Comparison of ENCODE assay signal across 14 cellular contexts in genomic region chr2:239959059-239959971, GRCh38.
A peak's percentile ranks its signal among the peaks of the same experiment; 100 is the strongest.
DNase-seq lines count a peak whose midpoint lies in the region; ATAC-seq, FAIRE-seq and TF ChIP-seq lines count a peak whose summit lies in the region.
"Had no signal": no experiment of that assay in that cellular context is flagged by ENCODE, and none has a peak within 500 bp of the region (broad histone marks: within the 10 kb centered on the region; RNA-seq: fewer than 3 reads in every experiment).

No MANE protein-coding gene starts in this region.

- 0 out of 2 replicates have a peak, but pooled peaks cover 6% of the 10 kb centered on the region for H3K9me1 ChIP-seq in IMR-90 (ENCODE audit: insufficient read depth, low read length)

- peak; percentile 15 for DNase-seq in IMR-90
- DNase-seq in H1 (ENCODE audit: low read depth in 1 of 2, low spot score in 2 of 2), result no peak
- DNase-seq in neural progenitor cell (ENCODE audit: low spot score), result no peak
- DNase-seq in naive thymus-derived CD8-positive, alpha-beta T cell, result no peak
- no peak for DNase-seq in GM20000 (ENCODE audit: low spot score)
- DNase-seq: mesenchymal stem cell; NCI-H1105; NCI-H526; stimulated activated CD4-positive, alpha-beta T cell treated with anti-CD3 and anti-CD28 coated beads, Interleukin-4, amount 100 ng/mL, for 1 hour had no signal

- no peak overlapping the region for H3K4me2 ChIP-seq in BLaER1
- no peak overlapping the region for H3K4me2 ChIP-seq in IMR-90 (ENCODE audit: low read depth, low read length)
- H3K4me2 ChIP-seq in H1 (ENCODE audit: insufficient read depth in 1 of 2, low read depth in 2 of 2, low read length in 2 of 2), result no peak overlapping the region
- no peak overlapping the region for H3K4me2 ChIP-seq in neural progenitor cell

- H3K27me3 ChIP-seq in BLaER1, result no peaks in the 10 kb centered on the region
- H3K27me3 ChIP-seq in IMR-90 (ENCODE audit: control insufficient read depth, insufficient read depth, low read length), result no peaks in the 10 kb centered on the region
- H3K27me3 ChIP-seq in H1 (replicated peaks in 1 of 4; ENCODE audit: control insufficient read depth in 3 of 4, extremely low read depth in 1 of 4, insufficient read depth in 3 of 4, low read length in 3 of 4), result no peaks in the 10 kb centered on the region
- no peaks in the 10 kb centered on the region for H3K27me3 ChIP-seq in neural progenitor cell
- H3K27me3 ChIP-seq: BLaER1 treated with 17β-estradiol and CSF1 and Interleukin-3, amounts not matched to agents 10 nM and 100 nM had no signal

- H3K36me3 Mint-ChIP-seq in neural progenitor cell, result peaks cover 16% of the 10 kb centered on the region
- peaks cover 2 to 59% (median 5%) of the 10 kb centered on the region in 3 donors for H3K36me3 Mint-ChIP-seq in naive thymus-derived CD8-positive, alpha-beta T cell

- H3K14ac ChIP-seq in IMR-90 (replicated peaks; ENCODE audit: low read depth, low read length), result no peak overlapping the region
- H3K14ac ChIP-seq in H1 (ENCODE audit: insufficient read length), result no peak overlapping the region

- H4K91ac ChIP-seq in IMR-90 (ENCODE audit: insufficient read depth, low read depth, low read length) (no peak overlapping the region), H1 (replicated peaks; ENCODE audit: insufficient read length, low read length) (no peak overlapping the region)

- in situ Hi-C loops in IMR-90 (cut with MboI; ENCODE audit: low sequenced_read_pairs), result no loop called here

- H2BK15ac ChIP-seq in IMR-90 (ENCODE audit: low read depth, low read length) (no peak overlapping the region), H1 (ENCODE audit: low read length) (no peak overlapping the region)

- WGBS in IMR-90 (ENCODE audit: extremely low coverage in 2 of 2, insufficient read length in 1 of 2), 2 experiments, result 86% methylated on average over 9 of the region's 17 CpGs; no CpG with 5 or more reads in 1 of the 2 experiments
- 90% methylated on average over 17 of the region's 17 CpGs; no CpG with 5 or more reads in 1 of the 2 experiments for WGBS in H1 (ENCODE audit: extremely low coverage in 1 of 2, insufficient coverage in 1 of 2, insufficient read length in 1 of 2, insufficient replicate concordance in 2 of 2, low coverage in 1 of 2, low lambda C conversion rate in 2 of 2, missing lambda C conversion rate in 1 of 2), 2 experiments

- H3K4ac ChIP-seq in IMR-90 (ENCODE audit: low read depth, low read length) (no peak overlapping the region), H1 (replicated peaks; ENCODE audit: insufficient read length, low read depth, low read length) (no peak overlapping the region)

- H2BK5ac ChIP-seq in IMR-90 (ENCODE audit: low read depth, low read length, poor library complexity, severe bottlenecking) (no peak overlapping the region), H1 (ENCODE audit: low read depth, low read length) (0 out of 2 replicates have a peak overlapping the region, but pooled peaks have one; percentile 49)

- no peaks in the 10 kb centered on the region for H3F3A ChIP-seq in neural progenitor cell (ENCODE audit: low read depth)

- H3K27me3 Mint-ChIP-seq in neural progenitor cell (ENCODE audit: insufficient read depth, low read depth), result peaks cover 3% of the 10 kb centered on the region
- no peaks in the 10 kb centered on the region for H3K27me3 Mint-ChIP-seq in naive thymus-derived CD8-positive, alpha-beta T cell
- H3K27me3 Mint-ChIP-seq: stimulated activated naive CD8-positive, alpha-beta T cell treated with anti-CD3 and anti-CD28 coated beads, Interleukin-15, Interleukin-2, amounts not matched to agents 100 ng/mL and 50 ng/mL, for 24 hours had no signal

- H4K5ac ChIP-seq in IMR-90 (ENCODE audit: low read depth, low read length) (no peak overlapping the region), H1 (ENCODE audit: insufficient read length, low read depth, low read length) (no peak overlapping the region)

- H3K79me2 ChIP-seq in H1 (ENCODE audit: control insufficient read depth in 1 of 2, insufficient read depth in 2 of 2, low read length in 2 of 2) (no peaks in the 10 kb centered on the region), neural progenitor cell (ENCODE audit: low read depth) (no peaks in the 10 kb centered on the region)

- TF ChIP-seq CTCF in IMR-90 (conservative IDR thresholded peaks at IDR 0.05; ENCODE audit: low read depth, low read length) (no peak), H1 (IDR thresholded peaks at IDR 0.05; ENCODE audit: control extremely low read depth in 1 of 3, insufficient read depth in 1 of 3, low read depth in 1 of 3, low read length in 3 of 3) (no peak), neural progenitor cell (IDR thresholded peaks at IDR 0.05) (no peak), GM20000 (IDR thresholded peaks at IDR 0.05; ENCODE audit: extremely low read depth, missing control alignments) (no peak)

- H3K23ac ChIP-seq in IMR-90 (ENCODE audit: low read depth, low read length) (no peak overlapping the region), H1 (ENCODE audit: insufficient read length) (no peak overlapping the region)

- H2BK12ac ChIP-seq in H1 (ENCODE audit: low read depth, low read length), result no peak overlapping the region

- no peak overlapping the region for H3K27ac Mint-ChIP-seq in neural progenitor cell
- H3K27ac Mint-ChIP-seq in naive thymus-derived CD8-positive, alpha-beta T cell, result peak overlapping the region in 2 of 10 donors; percentile 20 to 48
- H3K27ac Mint-ChIP-seq: stimulated activated naive CD8-positive, alpha-beta T cell treated with anti-CD3 and anti-CD28 coated beads, Interleukin-15, Interleukin-2, amounts not matched to agents 100 ng/mL and 50 ng/mL, for 24 hours had no signal

- dilution Hi-C loops in IMR-90 (cut with HindIII; ENCODE audit: low sequenced_read_pairs, unreplicated experiment), result no loop called here

- H3K27ac ChIP-seq in BLaER1 (peak overlapping the region; percentile 4; the same call in 1 of the 2 replicates), IMR-90 (ENCODE audit: insufficient read depth, low read length) (no peak overlapping the region), H1 (ENCODE audit: low read depth, low read length) (no peak overlapping the region), neural progenitor cell (no peak overlapping the region)
- H3K27ac ChIP-seq: BLaER1 treated with 17β-estradiol and CSF1 and Interleukin-3, amounts not matched to agents 10 nM and 100 nM had no signal

- H4K8ac ChIP-seq in IMR-90 (ENCODE audit: low read depth in 2 of 2, low read length in 2 of 2), result no peak overlapping the region
- no peak overlapping the region for H4K8ac ChIP-seq in H1 (ENCODE audit: extremely low read depth, insufficient read depth, low read length)

- no TSS peak for BruUV-seq in IMR-90 (replicated peaks; lab: Mats Ljungman, UMichigan)

- peaks cover 5% of the 10 kb centered on the region for H3K4me1 Mint-ChIP-seq in neural progenitor cell
- H3K4me1 Mint-ChIP-seq in naive thymus-derived CD8-positive, alpha-beta T cell, result peaks cover 2 to 13% (median 7%) of the 10 kb centered on the region in 4 donors

- H3K4me1 ChIP-seq in BLaER1 (peaks cover 52% of the 10 kb centered on the region), IMR-90 (ENCODE audit: control insufficient read depth, insufficient read depth, low read length) (no peaks in the 10 kb centered on the region), H1 (replicated peaks in 1 of 4; ENCODE audit: control insufficient read depth in 3 of 4, insufficient read depth in 4 of 4, low read length in 3 of 4) (no peaks in the 10 kb centered on the region), neural progenitor cell (no peaks in the 10 kb centered on the region)

- H3K9me3 ChIP-seq in BLaER1 (no peaks in the 10 kb centered on the region), IMR-90 (ENCODE audit: control insufficient read depth, insufficient read depth, low read length) (no peaks in the 10 kb centered on the region), H1 (ENCODE audit: insufficient read depth in 2 of 2, low read depth in 1 of 2, low read length in 1 of 2) (no peaks in the 10 kb centered on the region), neural progenitor cell (ENCODE audit: low read depth) (no peaks in the 10 kb centered on the region)
- H3K9me3 ChIP-seq: BLaER1 treated with 17β-estradiol and CSF1 and Interleukin-3, amounts not matched to agents 10 nM and 100 nM had no signal

- no peak overlapping the region for H2BK20ac ChIP-seq in IMR-90 (ENCODE audit: low read depth, low read length)
- H2BK20ac ChIP-seq in H1 (ENCODE audit: low read length), result no peak overlapping the region

- POLR2A ChIA-PET in IMR-90 (lab: Charles Lee; ENCODE audit: unreplicated experiment) (no interaction called here), H1 (lab: Charles Lee; ENCODE audit: partially characterized antibody) (interaction anchor here (1.0 kb wide), 1 partner anchor 9 kb away, joined by 3 read pairs; no protein-coding TSS in a partner anchor)
- POLR2A ChIA-PET in naive thymus-derived CD8-positive, alpha-beta T cell (lab: Charles Lee), result no interaction called here

- ATAC-seq in IMR-90 (ENCODE audit: low read depth), result peak; percentile 43
- ATAC-seq in GM21786 (IDR thresholded peaks at IDR 0.05; ENCODE audit: unreplicated experiment), result no peak
- ATAC-seq in naive thymus-derived CD8-positive, alpha-beta T cell, result no peak
- ATAC-seq in GM21619 (IDR thresholded peaks at IDR 0.05; ENCODE audit: unreplicated experiment), result no peak

- no peak for TF ChIP-seq EP300 in H1 (IDR thresholded peaks at IDR 0.05; ENCODE audit: borderline replicate concordance in 1 of 2, low read depth in 2 of 2, low read length in 2 of 2)

- CTCF ChIA-PET in IMR-90 (lab: Yijun Ruan, JAX) (interaction anchor here (1.0 kb wide), 1 partner anchor 25 kb away, joined by 4 read pairs; no protein-coding TSS in a partner anchor), H1 (lab: Charles Lee; ENCODE audit: partially characterized antibody) (interaction anchor here (1.3 to 6.2 kb wide), 5 partner anchors 9 to 61 kb away, joined by 3 to 41 read pairs (median 4); no protein-coding TSS in a partner anchor)

- intact Hi-C loops in IMR-90 (cut with micrococcal nuclease), result no loop called here

- peaks cover 80% of the 10 kb centered on the region for H3K36me3 ChIP-seq in BLaER1
- H3K36me3 ChIP-seq in IMR-90 (ENCODE audit: control insufficient read depth, insufficient read depth, low read length), result peaks cover 20% of the 10 kb centered on the region
- peaks cover 0 to 4% (median 1%) of the 10 kb centered on the region in 4 experiments; a peak in 2 of 8 replicates for H3K36me3 ChIP-seq in H1 (ENCODE audit: control insufficient read depth in 2 of 4, insufficient read depth in 4 of 4, low read length in 3 of 4)
- no peaks in the 10 kb centered on the region for H3K36me3 ChIP-seq in neural progenitor cell

- H3K9ac ChIP-seq in BLaER1, result no peak overlapping the region
- H3K9ac ChIP-seq in IMR-90 (ENCODE audit: low read depth, low read length), result no peak overlapping the region
- no peak overlapping the region for H3K9ac ChIP-seq in H1 (replicated peaks in 1 of 4; ENCODE audit: extremely low read depth in 1 of 4, low read depth in 3 of 4, low read length in 3 of 4)
- peak overlapping the region; percentile 27 for H3K9ac ChIP-seq in neural progenitor cell
- H3K9ac ChIP-seq: BLaER1 treated with 17β-estradiol and CSF1 and Interleukin-3, amounts not matched to agents 10 nM and 100 nM had no signal

- H4K20me1 ChIP-seq in BLaER1 (no peaks in the 10 kb centered on the region), IMR-90 (ENCODE audit: insufficient read depth, low read length) (no peaks in the 10 kb centered on the region), H1 (replicated peaks in 1 of 2; ENCODE audit: control insufficient read depth in 1 of 2, insufficient read depth in 2 of 2, low read length in 2 of 2) (peaks cover 0 to 2% of the 10 kb centered on the region in 2 experiments), neural progenitor cell (ENCODE audit: low read depth) (peaks cover 6% of the 10 kb centered on the region)

- peak overlapping the region; percentile 81 for H2AK9ac ChIP-seq in IMR-90 (replicated peaks; ENCODE audit: low read depth, low read length, poor library complexity)

- H3K4me3 ChIP-seq in BLaER1 (no peak overlapping the region), IMR-90 (ENCODE audit: insufficient read depth, low read depth, low read length) (no peak overlapping the region), H1 (ENCODE audit: extremely low read depth in 1 of 4, insufficient read depth in 2 of 4, low read depth in 3 of 4, low read length in 4 of 4) (no peak overlapping the region), neural progenitor cell (no peak overlapping the region)
- H3K4me3 ChIP-seq: BLaER1 treated with 17β-estradiol and CSF1 and Interleukin-3, amounts not matched to agents 10 nM and 100 nM had no signal

- no peak for FAIRE-seq in H1 (lab: Jason Lieb, UNC)

- H3K23me2 ChIP-seq in H1 (ENCODE audit: low read depth, low read length), result no peaks in the 10 kb centered on the region; the same call in 1 of the 2 replicates

- H3K18ac ChIP-seq in IMR-90 (ENCODE audit: low read depth, low read length), result no peak overlapping the region
- no peak overlapping the region for H3K18ac ChIP-seq in H1 (ENCODE audit: extremely low read depth, low read length)

- TF ChIP-seq POLR2A in IMR-90 (IDR thresholded peaks at IDR 0.05; ENCODE audit: low read depth, low read length) (no peak), H1 (IDR thresholded peaks at IDR 0.05; ENCODE audit: control extremely low read depth in 1 of 2, low read depth in 2 of 2, low read length in 2 of 2) (no peak)

- TF ChIP-seq RAD21 in IMR-90 (IDR thresholded peaks at IDR 0.05; ENCODE audit: low read length) (no peak), H1 (IDR thresholded peaks at IDR 0.05 in 1 of 2, conservative IDR thresholded peaks at IDR 0.05 in 1 of 2; ENCODE audit: low read depth in 2 of 2, low read length in 2 of 2) (no peak)

- H3K4me3 Mint-ChIP-seq in neural progenitor cell, result no peak overlapping the region
- no peak overlapping the region for H3K4me3 Mint-ChIP-seq in naive thymus-derived CD8-positive, alpha-beta T cell
- H3K4me3 Mint-ChIP-seq: stimulated activated naive CD8-positive, alpha-beta T cell treated with anti-CD3 and anti-CD28 coated beads, Interleukin-15, Interleukin-2, amounts not matched to agents 100 ng/mL and 50 ng/mL, for 24 hours had no signal

- H2BK120ac ChIP-seq in IMR-90 (ENCODE audit: low read depth, low read length) (no peak overlapping the region), H1 (replicated peaks; ENCODE audit: low read depth, low read length) (no peak overlapping the region)

- H2AK5ac ChIP-seq in IMR-90 (ENCODE audit: low read depth, low read length) (no peak overlapping the region), H1 (ENCODE audit: low read depth, low read length) (no peak overlapping the region)

- H3K79me1 ChIP-seq in IMR-90 (ENCODE audit: low read depth in 1 of 2, low read length in 2 of 2) (peaks cover 0 to 6% of the 10 kb centered on the region in 2 experiments; a peak in 1 of 4 replicates), H1 (ENCODE audit: low read depth, low read length) (peaks cover 3% of the 10 kb centered on the region)

- H3K56ac ChIP-seq in IMR-90 (ENCODE audit: extremely low read depth, insufficient read depth, low read length) (no peak overlapping the region), H1 (replicated peaks; ENCODE audit: insufficient read length, low read depth, low read length) (no peak overlapping the region)

- H3K9me3 Mint-ChIP-seq in neural progenitor cell, result no peaks in the 10 kb centered on the region
- H3K9me3 Mint-ChIP-seq in naive thymus-derived CD8-positive, alpha-beta T cell, result no peaks in the 10 kb centered on the region
- H3K9me3 Mint-ChIP-seq: stimulated activated naive CD8-positive, alpha-beta T cell treated with anti-CD3 and anti-CD28 coated beads, Interleukin-15, Interleukin-2, amounts not matched to agents 100 ng/mL and 50 ng/mL, for 24 hours had no signal

- H2AFZ ChIP-seq in IMR-90 (replicated peaks; ENCODE audit: low read length, poor library complexity) (no peak overlapping the region), H1 (ENCODE audit: low read length) (no peak overlapping the region), neural progenitor cell (replicated peaks) (no peak overlapping the region)
